Comparison of ENCODE assay signal across 17 cellular contexts in the genomic region with DNA sequence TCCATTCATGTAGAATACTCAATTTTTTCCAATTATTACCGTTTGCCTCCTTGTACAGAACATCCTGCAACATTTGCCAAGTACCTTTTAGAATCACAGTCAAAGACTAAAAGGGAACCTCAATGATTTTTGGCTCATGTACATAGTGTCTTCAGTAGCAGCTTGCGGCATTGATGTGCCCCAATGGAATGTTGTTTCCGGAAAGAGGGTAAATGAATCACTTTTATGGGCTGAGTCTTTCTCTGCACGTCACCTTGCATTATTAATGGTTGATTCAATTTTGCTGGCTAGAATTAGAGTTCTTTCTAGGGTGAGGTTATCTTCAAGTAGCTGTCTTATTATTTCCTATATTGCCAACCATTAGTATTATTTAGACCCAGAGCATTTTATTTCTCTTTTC.
A peak's percentile ranks its signal among the peaks of the same experiment; 100 is the strongest.
DNase-seq lines count a peak whose midpoint lies in the region; ATAC-seq and TF ChIP-seq lines count a peak whose summit lies in the region.
"Had no signal": no experiment of that assay in that cellular context is flagged by ENCODE, and none has a peak within 500 bp of the region (broad histone marks: within the 10 kb centered on the region; RNA-seq: fewer than 3 reads in every experiment).

No MANE protein-coding gene starts in this region.

- no peak for TF ChIP-seq POLR2A in suprapubic skin (IDR thresholded peaks at IDR 0.05)

- no peak for TF ChIP-seq CTCF in suprapubic skin (IDR thresholded peaks at IDR 0.05)

- WGBS in suprapubic skin = 25% methylated on average over 4 of the region's 4 CpGs

- H3K4me1 ChIP-seq in suprapubic skin = no peaks in the 10 kb centered on the region
- H3K4me1 ChIP-seq: adrenal gland, Peyer's patch, vagina had no signal

- ATAC-seq in HG02678 (IDR thresholded peaks at IDR 0.05; ENCODE audit: unreplicated experiment) = no peak
- ATAC-seq: HepG2, SK-N-SH treated with all-trans-retinoic acid at 6 μM for 48 hours had no signal

- H3K36me3 ChIP-seq in suprapubic skin = no peaks in the 10 kb centered on the region
- H3K36me3 ChIP-seq: adrenal gland, Peyer's patch, vagina had no signal

- H3K4me3 ChIP-seq in suprapubic skin = no peak overlapping the region
- H3K4me3 ChIP-seq: adrenal gland, Peyer's patch, vagina had no signal

- no peak overlapping the region for H3K27ac ChIP-seq in suprapubic skin
- H3K27ac ChIP-seq: adrenal gland, Peyer's patch, vagina had no signal

- TF ChIP-seq EP300 in suprapubic skin (IDR thresholded peaks at IDR 0.05) = no peak

- H3K27me3 ChIP-seq in suprapubic skin = no peaks in the 10 kb centered on the region
- H3K27me3 ChIP-seq: adrenal gland, Peyer's patch, vagina had no signal

- H3K9me3 ChIP-seq in suprapubic skin = no peaks in the 10 kb centered on the region
- H3K9me3 ChIP-seq: adrenal gland, Peyer's patch, vagina had no signal

- DNase-seq in M059J (ENCODE audit: low read depth) (peak; percentile 55), T1000 (lab: John Stamatoyannopoulos, UW) (peak; percentile 33), iris pigment epithelial cell (ENCODE audit: low read depth) (peak; percentile 47), suprapubic skin (ENCODE audit: low spot score in 2 of 2) (no peak)
- no peak for DNase-seq in activated CD4-positive, alpha-beta T cell treated with anti-CD3 and anti-CD28 coated beads, Interleukin-2, amount 50 U/mL, for 4 hours
- no peak for DNase-seq in activated CD4-positive, CD25-positive, alpha-beta regulatory T cell treated with anti-CD3 and anti-CD28 coated beads, Interleukin-2, amount 50 U/mL, for 72 hours
- DNase-seq: activated B cell treated with CpG ODN at 0.5 μM for 24 hours; activated T-cell treated with anti-CD3 and anti-CD28 coated beads, Interleukin-2, amount 50 U/mL, for 1 hour; adrenal gland; caudate nucleus; HCEC 1CT; Peyer's patch; posterior cingulate gyrus had no signal

Comparison
In these comparisons a context has a peak if more than half of its experiments do, and no peak if none do; other contexts are left out.
1. DNase-seq: peak in M059J (single experiment), T1000 (single experiment) and iris pigment epithelial cell (single experiment); none in activated CD4-positive, alpha-beta T cell treated with anti-CD3 and anti-CD28 coated beads, Interleukin-2, amount 50 U/mL, for 4 hours (0 of 2), suprapubic skin (0 of 2) and activated CD4-positive, CD25-positive, alpha-beta regulatory T cell treated with anti-CD3 and anti-CD28 coated beads, Interleukin-2, amount 50 U/mL, for 72 hours (single experiment).